Comparison of ENCODE assay signal across 27 cellular contexts in genomic region chr4:94550851-94551250, GRCh38.
"Had no signal": no experiment of that assay in that cellular context is flagged by ENCODE, and none has a peak within 500 bp of the region (broad histone marks: within the 10 kb centered on the region; RNA-seq: fewer than 3 reads in every experiment).

No MANE protein-coding gene starts in this region.

- H3K27ac Mint-ChIP-seq: activated CD8-positive, alpha-beta memory T cell treated with anti-CD3 and anti-CD28 coated beads, Interleukin-2, amount 10 ng/mL, durations not matched to agents 7 days and 5 days; activated naive CD4-positive, alpha-beta T cell treated with anti-CD3 and anti-CD28 coated beads, Interleukin-2, amount 50 U/mL, for 72 hours; activated naive CD8-positive, alpha-beta T cell treated with anti-CD3 and anti-CD28 coated beads, Interleukin-2, amount 50 U/mL, for 24 hours; activated T-cell treated with anti-CD3 and anti-CD28 coated beads, Interleukin-2, amount 50 U/mL, for 24 hours; activated T-helper 1 cell treated with anti-CD3 and anti-CD28 coated beads, Interleukin-12 subunit alpha, Interleukin-12 subunit beta, Interleukin-2, Interleukin-4 antibody, amounts not matched to agents 30 ng/mL and 10 ng/mL and 1 ng/mL, durations not matched to agents 14 hours and 24 hours and 36 hours; brain; T-helper 1 cell treated with Interleukin-12 subunit alpha and Interleukin-12 subunit beta and Interleukin-4 antibody, amounts not matched to agents 30 μg/mL and 1 μg/mL, for 36 hours; WTC11 had no signal

- ATAC-seq: activated CD8-positive, alpha-beta memory T cell treated with anti-CD3 and anti-CD28 coated beads, Interleukin-2, amount 10 ng/mL, durations not matched to agents 7 days and 5 days; activated naive CD4-positive, alpha-beta T cell treated with anti-CD3 and anti-CD28 coated beads, Interleukin-2, amount 50 U/mL, for 72 hours; activated naive CD8-positive, alpha-beta T cell treated with anti-CD3 and anti-CD28 coated beads, Interleukin-2, amount 50 U/mL, for 24 hours; WTC11 had no signal

- H3K27me3 ChIP-seq: MG63 had no signal

- H3K4me3 Mint-ChIP-seq: activated CD8-positive, alpha-beta memory T cell treated with anti-CD3 and anti-CD28 coated beads, Interleukin-2, amount 10 ng/mL, durations not matched to agents 7 days and 5 days; activated naive CD8-positive, alpha-beta T cell treated with anti-CD3 and anti-CD28 coated beads, Interleukin-2, amount 50 U/mL, for 24 hours; activated T-cell treated with anti-CD3 and anti-CD28 coated beads, Interleukin-2, amount 50 U/mL, for 24 hours; activated T-helper 1 cell treated with anti-CD3 and anti-CD28 coated beads, Interleukin-12 subunit alpha, Interleukin-12 subunit beta, Interleukin-2, Interleukin-4 antibody, amounts not matched to agents 30 ng/mL and 10 ng/mL and 1 ng/mL, durations not matched to agents 14 hours and 24 hours and 36 hours; brain; T-helper 1 cell treated with Interleukin-12 subunit alpha and Interleukin-12 subunit beta and Interleukin-4 antibody, amounts not matched to agents 30 μg/mL and 1 μg/mL, for 36 hours; WTC11 had no signal

- H3K4me3 ChIP-seq: MG63 had no signal

- H3K9me3 ChIP-seq: MG63 had no signal

- H3K4me1 Mint-ChIP-seq: activated CD8-positive, alpha-beta memory T cell treated with anti-CD3 and anti-CD28 coated beads, Interleukin-2, amount 10 ng/mL, durations not matched to agents 7 days and 5 days; activated naive CD8-positive, alpha-beta T cell treated with anti-CD3 and anti-CD28 coated beads, Interleukin-2, amount 50 U/mL, for 24 hours; brain had no signal

- H3K9me3 Mint-ChIP-seq: activated T-helper 1 cell treated with anti-CD3 and anti-CD28 coated beads, Interleukin-12 subunit alpha, Interleukin-12 subunit beta, Interleukin-2, Interleukin-4 antibody, amounts not matched to agents 30 ng/mL and 10 ng/mL and 1 ng/mL, durations not matched to agents 14 hours and 24 hours and 36 hours; T-helper 1 cell treated with Interleukin-12 subunit alpha and Interleukin-12 subunit beta and Interleukin-4 antibody, amounts not matched to agents 30 μg/mL and 1 μg/mL, for 36 hours had no signal

- H3K36me3 Mint-ChIP-seq: WTC11 had no signal

- DNase-seq: activated CD4-positive, alpha-beta T cell treated with anti-CD3 and anti-CD28 coated beads for 48 hours; activated CD4-positive, alpha-beta T cell treated with anti-CD3 and anti-CD28 coated beads, Interleukin-2, amount 50 U/mL, for 48 hours; activated CD4-positive, CD25-positive, alpha-beta regulatory T cell treated with anti-CD3 and anti-CD28 coated beads, Interleukin-2, amount 50 U/mL, for 72 hours; activated CD8-positive, alpha-beta memory T cell treated with anti-CD3 and anti-CD28 coated beads, Interleukin-2, amount 10 ng/mL, durations not matched to agents 7 days and 5 days; activated effector memory CD4-positive, alpha-beta T cell treated with Interleukin-2 at 50 U/mL for 16 hours; activated naive CD4-positive, alpha-beta T cell treated with Interleukin-2 at 50 U/mL for 16 hours; activated naive CD8-positive, alpha-beta T cell treated with anti-CD3 and anti-CD28 coated beads, Interleukin-2, amount 50 U/mL, for 24 hours; activated T-cell treated with anti-CD3 and anti-CD28 coated beads, Interleukin-2, amount 50 U/mL, for 24 hours; amniotic stem cell; MG63; MV-4-11; NCI-H1092 treated with DMSO at 0.1 percent for 48 hours; NCI-H1417 treated with DMSO at 0.1 percent for 48 hours; NCI-H1694; NCI-H2029; NCI-H2107; NCI-H345; NCI-H510A; NCI-H526 treated with DMSO at 0.1 percent for 48 hours; NCI-H82; RPMI8226; SHP77 had no signal

- H3K27me3 Mint-ChIP-seq: activated CD8-positive, alpha-beta memory T cell treated with anti-CD3 and anti-CD28 coated beads, Interleukin-2, amount 10 ng/mL, durations not matched to agents 7 days and 5 days; activated naive CD8-positive, alpha-beta T cell treated with anti-CD3 and anti-CD28 coated beads, Interleukin-2, amount 50 U/mL, for 24 hours; activated T-cell treated with anti-CD3 and anti-CD28 coated beads, Interleukin-2, amount 50 U/mL, for 24 hours; brain had no signal
